ENCODE assay signal across 8 cellular contexts in genomic region chr1:83693409-83694126, GRCh38.
A peak's percentile ranks its signal among the peaks of the same experiment; 100 is the strongest.
DNase-seq lines count a peak whose midpoint lies in the region; ATAC-seq, FAIRE-seq and TF ChIP-seq lines count a peak whose summit lies in the region.

No MANE protein-coding gene starts in this region.

- H3K9me3 ChIP-seq in astrocyte (ENCODE audit: insufficient read depth, low read depth, low read length) (no peaks in the 10 kb centered on the region), right lobe of liver (no peaks in the 10 kb centered on the region)

- H3K9ac ChIP-seq in astrocyte (ENCODE audit: low read length) = peak overlapping the region; percentile 31

- H3K27me3 ChIP-seq in astrocyte (ENCODE audit: insufficient read depth, low read length) (no peaks in the 10 kb centered on the region), right lobe of liver (no peaks in the 10 kb centered on the region)

- WGBS in right lobe of liver (ENCODE audit: insufficient coverage, low coverage, low lambda C conversion rate, missing lambda C conversion rate) = 12% methylated on average over 12 of the region's 12 CpGs

- peaks cover 51% of the 10 kb centered on the region for H3K4me1 Mint-ChIP-seq in astrocyte (ENCODE audit: low read depth, unreplicated experiment)

- H3K4me1 ChIP-seq in astrocyte (ENCODE audit: insufficient read depth, low read length) = peaks cover 16% of the 10 kb centered on the region
- H3K4me1 ChIP-seq in right lobe of liver = no peaks in the 10 kb centered on the region

- no peaks in the 10 kb centered on the region for H3K9me3 Mint-ChIP-seq in astrocyte (ENCODE audit: unreplicated experiment)

- no peaks in the 10 kb centered on the region for H4K20me1 ChIP-seq in astrocyte (ENCODE audit: insufficient read depth, low read length)

- H3K36me3 ChIP-seq in astrocyte (ENCODE audit: insufficient read depth, low read length) = no peaks in the 10 kb centered on the region
- H3K36me3 ChIP-seq in right lobe of liver = no peaks in the 10 kb centered on the region

- intact Hi-C loops in Right ventricle myocardium superior (cut with DNase I) (no loop called here), Right ventricle myocardium inferior (cut with DNase I) (no loop called here), right lobe of liver (cut with DNase I) (no loop called here)

- FAIRE-seq in astrocyte (lab: Jason Lieb, UNC) = no peak

- peak overlapping the region; percentile 79 for H3K4me2 ChIP-seq in astrocyte (ENCODE audit: low read length)

- no peak for DNase-seq in Right ventricle myocardium superior
- no peak for DNase-seq in Right ventricle myocardium inferior (ENCODE audit: missing footprints)
- DNase-seq in astrocyte (ENCODE audit: low read depth) = peak; percentile 12
- DNase-seq in right lobe of liver = no peak
- DNase-seq in SW 1271 (lab: John Stamatoyannopoulos, UW) = no peak
- DNase-seq in activated gamma-delta T cell treated with Interleukin-2 at 50 U/mL for 16 hours = no peak
- DNase-seq in activated CD4-positive, alpha-beta T cell treated with anti-CD3 and anti-CD28 coated beads, Interleukin-2, amount 50 U/mL, for 4 hours = no peak

- peak overlapping the region; percentile 62 for H2AFZ ChIP-seq in astrocyte (ENCODE audit: low read depth, low read length)

- peaks cover under 1% of the 10 kb centered on the region for H3K36me3 Mint-ChIP-seq in astrocyte (ENCODE audit: low read depth, unreplicated experiment)

- H3K79me2 ChIP-seq in astrocyte (ENCODE audit: insufficient read depth, low read length) = no peaks in the 10 kb centered on the region

- H3K27ac ChIP-seq in astrocyte (ENCODE audit: low read depth, low read length) (no peak overlapping the region), right lobe of liver (peak overlapping the region; percentile 36 to 83 (median 58))

- H3K27me3 Mint-ChIP-seq in astrocyte (ENCODE audit: low read depth, unreplicated experiment) = no peaks in the 10 kb centered on the region

- H3K4me3 ChIP-seq in astrocyte (ENCODE audit: insufficient read depth, low read depth, low read length) (no peak overlapping the region), right lobe of liver (peak overlapping the region; percentile 26 to 53 (median 52))

- H3K4me3 Mint-ChIP-seq in astrocyte (ENCODE audit: unreplicated experiment) = peak overlapping the region; percentile 42

- TF ChIP-seq CTCF in astrocyte (IDR thresholded peaks at IDR 0.05; ENCODE audit: insufficient read depth, low read depth, low read length) (no peak), right lobe of liver (IDR thresholded peaks at IDR 0.05) (no peak)

- peak overlapping the region; percentile 99 for H3K27ac Mint-ChIP-seq in astrocyte (ENCODE audit: unreplicated experiment)

- ATAC-seq in Right ventricle myocardium superior (ENCODE audit: poor library complexity) (peak; percentile 60), Right ventricle myocardium inferior (no peak), right lobe of liver (peak; percentile 57 to 72 (median 58)), HG03108 (IDR thresholded peaks at IDR 0.05; ENCODE audit: unreplicated experiment) (no peak)

- no peak for TF ChIP-seq POLR2A in right lobe of liver (IDR thresholded peaks at IDR 0.05)

Comparison
In these comparisons a context has a peak if more than half of its experiments do, and no peak if none do; other contexts are left out.
1. ATAC-seq: peak in Right ventricle myocardium superior (single experiment) and right lobe of liver (4 of 4); none in Right ventricle myocardium inferior (single experiment) and HG03108 (single experiment).